ENCODE assay signal across 8 cellular contexts in the genomic region with DNA sequence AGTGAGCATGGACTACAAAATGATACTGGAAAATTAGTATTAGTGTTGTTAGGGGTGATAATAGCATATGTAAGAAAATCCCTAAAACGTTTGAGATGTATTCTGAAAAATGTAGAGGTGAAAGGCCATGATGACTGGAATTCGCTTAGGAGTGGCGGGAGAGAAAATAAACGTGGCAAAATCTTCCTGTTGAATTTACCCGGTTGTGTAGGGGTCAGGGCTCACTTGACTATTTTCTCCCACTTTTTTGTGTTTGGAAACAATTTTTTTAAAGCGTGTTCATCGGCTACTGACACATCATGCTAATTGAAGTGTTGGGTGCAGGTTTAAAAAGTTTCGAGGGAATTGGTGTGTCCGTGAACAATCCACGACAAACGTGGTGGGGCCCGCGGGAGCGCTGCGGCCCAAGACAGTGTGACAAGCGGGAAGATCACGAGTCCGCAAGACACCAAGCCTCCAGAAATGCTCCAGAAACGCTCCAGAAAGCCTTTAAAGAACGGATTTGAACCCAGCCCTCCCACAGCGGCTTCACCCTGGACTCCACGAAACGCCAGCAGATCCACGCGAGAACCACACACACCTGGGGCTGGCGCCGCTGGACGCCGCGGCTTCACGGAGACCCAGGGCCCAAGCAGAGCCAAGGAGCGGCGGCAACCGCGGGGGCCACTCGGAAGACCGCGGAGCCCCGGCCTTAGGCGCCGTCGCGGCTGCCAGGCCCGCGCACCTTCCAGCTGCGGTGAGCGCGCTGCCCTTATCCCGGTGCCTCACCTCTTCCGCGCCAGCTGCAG. TPM values are rescaled to one million over a fixed set of nuclear protein-coding genes. Genes with fewer than 3 reads are reported as not detected.
DNase-seq lines count a peak whose midpoint lies in the region; ATAC-seq, FAIRE-seq and TF ChIP-seq lines count a peak whose summit lies in the region.

No MANE protein-coding gene starts in this region.

- BruUV-seq in Panc1 (replicated peaks; lab: Mats Ljungman, UMichigan): TSS peak; percentile 63

- POLR2A ChIA-PET in Panc1 (lab: Charles Lee): interaction anchor here (0.6 kb wide), 1 partner anchor 164 kb away, joined by 5 read pairs; no protein-coding TSS in a partner anchor

- H3K36me3 ChIP-seq in DND-41 (ENCODE audit: insufficient read depth, low read length): peaks cover 32% of the 10 kb centered on the region
- H3K36me3 ChIP-seq in GM23338 (ENCODE audit: insufficient read depth): no peaks in the 10 kb centered on the region
- peaks cover 12% of the 10 kb centered on the region for H3K36me3 ChIP-seq in Panc1 (ENCODE audit: control insufficient read depth, insufficient read depth, low read length)
- H3K36me3 ChIP-seq in duodenal mucosa (ENCODE audit: control insufficient read depth in 1 of 2, insufficient read depth in 2 of 2, low read length in 2 of 2): peaks cover 3 to 10% of the 10 kb centered on the region in 2 donors

- H3K4me1 Mint-ChIP-seq in GM23338: peaks cover 29% of the 10 kb centered on the region
- peaks cover 38% of the 10 kb centered on the region for H3K4me1 Mint-ChIP-seq in mesothelial cell of epicardium

- H3K4me2 ChIP-seq in DND-41 (ENCODE audit: insufficient read depth, low read length) (peak overlapping the region; percentile 89), GM23338 (peak overlapping the region; percentile 80)

- no peaks in the 10 kb centered on the region for H3K9me3 Mint-ChIP-seq in GM23338
- H3K9me3 Mint-ChIP-seq in mesothelial cell of epicardium: no peaks in the 10 kb centered on the region

- intact Hi-C loops in Panc1 (cut with micrococcal nuclease; ENCODE audit: unreplicated experiment): no loop called here

- H3K27me3 Mint-ChIP-seq in GM23338 (ENCODE audit: insufficient read depth, low read depth, poor library complexity): peaks cover 8% of the 10 kb centered on the region
- no peaks in the 10 kb centered on the region for H3K27me3 Mint-ChIP-seq in mesothelial cell of epicardium (ENCODE audit: low read depth)

- no peak for TF ChIP-seq CTCF in DND-41 (IDR thresholded peaks at IDR 0.05; ENCODE audit: borderline replicate concordance, extremely low read depth, low read length, poor library complexity, severe bottlenecking)
- TF ChIP-seq CTCF in GM23338 (conservative IDR thresholded peaks at IDR 0.05; ENCODE audit: low read depth in 2 of 2): no peak
- no peak for TF ChIP-seq CTCF in Panc1 (IDR thresholded peaks at IDR 0.05)
- TF ChIP-seq CTCF in mesothelial cell of epicardium (IDR thresholded peaks at IDR 0.05; ENCODE audit: unreplicated experiment): no peak

- H4K20me1 ChIP-seq in DND-41 (ENCODE audit: insufficient read depth, low read length): peaks cover 14% of the 10 kb centered on the region; the same call in 1 of the 2 replicates
- peaks cover 8% of the 10 kb centered on the region for H4K20me1 ChIP-seq in GM23338 (replicated peaks; ENCODE audit: insufficient read depth)

- H3K9me2 ChIP-seq in GM23338 (ENCODE audit: insufficient read depth): no peaks in the 10 kb centered on the region

- H3K27ac ChIP-seq in DND-41 (ENCODE audit: low read length): peak overlapping the region; percentile 91
- peak overlapping the region; percentile 58; the same call in 1 of the 2 replicates for H3K27ac ChIP-seq in GM23338 (ENCODE audit: low read depth)
- H3K27ac ChIP-seq in Panc1 (ENCODE audit: low read length): peak overlapping the region; percentile 86
- H3K27ac ChIP-seq in duodenal mucosa (ENCODE audit: low read depth, low read length): peak overlapping the region; percentile 90

- H3F3A ChIP-seq in GM23338 (replicated peaks; ENCODE audit: low read depth): no peaks in the 10 kb centered on the region; the same call in 1 of the 2 replicates

- ATAC-seq in DND-41 (ENCODE audit: insufficient read depth, low read depth) (peak; percentile 70), GM23338 (peak; percentile 68), Panc1 (peak; percentile 55), GM21526 (IDR thresholded peaks at IDR 0.05; ENCODE audit: low FRiP score, unreplicated experiment) (no peak)

- in situ Hi-C loops in Panc1 (cut with HindIII; ENCODE audit: low pct_unique_long_range_greater_than_20kb, low sequenced_read_pairs): no loop called here

- H3K4me3 Mint-ChIP-seq in GM23338 (peak overlapping the region; percentile 97), mesothelial cell of epicardium (peak overlapping the region; percentile 97)

- DNase-seq in DND-41 (no peak), GM23338 (ENCODE audit: low spot score) (no peak), Panc1 (ENCODE audit: low read depth, low spot score) (no peak), mesothelial cell of epicardium (ENCODE audit: low spot score in 2 of 2, unreplicated experiment in 2 of 2) (no peak), urothelium cell line (ENCODE audit: low spot score) (peak; percentile 1), NCI-H2029 (lab: John Stamatoyannopoulos, UW) (no peak)

- no peaks in the 10 kb centered on the region for H3K9me3 ChIP-seq in DND-41 (ENCODE audit: insufficient read depth, low read length, severe bottlenecking)
- no peaks in the 10 kb centered on the region for H3K9me3 ChIP-seq in Panc1 (ENCODE audit: control insufficient read depth, insufficient read depth, low read depth, low read length)
- no peaks in the 10 kb centered on the region for H3K9me3 ChIP-seq in duodenal mucosa (ENCODE audit: control insufficient read depth in 1 of 2, low read length in 2 of 2)

- CTCF ChIA-PET in Panc1 (lab: Charles Lee): no interaction called here

- peaks cover 51% of the 10 kb centered on the region for H3K79me2 ChIP-seq in DND-41 (ENCODE audit: insufficient read depth, low read length)
- H3K79me2 ChIP-seq in GM23338 (replicated peaks; ENCODE audit: insufficient read depth): peaks cover 39% of the 10 kb centered on the region

- H3K4me1 ChIP-seq in DND-41 (ENCODE audit: insufficient read depth, low read length): peaks cover 48% of the 10 kb centered on the region
- peaks cover 17% of the 10 kb centered on the region; the same call in 1 of the 2 replicates for H3K4me1 ChIP-seq in GM23338 (ENCODE audit: insufficient read depth)
- peaks cover 9% of the 10 kb centered on the region; the same call in 1 of the 2 replicates for H3K4me1 ChIP-seq in Panc1 (ENCODE audit: control insufficient read depth, insufficient read depth, low read length)
- peaks cover 17 to 20% of the 10 kb centered on the region in 2 donors for H3K4me1 ChIP-seq in duodenal mucosa (ENCODE audit: control insufficient read depth in 1 of 2, insufficient read depth in 2 of 2, low read length in 2 of 2)

- H2AFZ ChIP-seq in DND-41 (ENCODE audit: low read depth, low read length) (peak overlapping the region; percentile 92), GM23338 (peak overlapping the region; percentile 39; the same call in 1 of the 2 replicates)

- H3K4me3 ChIP-seq in DND-41 (ENCODE audit: low read depth in 1 of 2, low read length in 2 of 2) (peak overlapping the region; percentile 89 to 97), GM23338 (peak overlapping the region; percentile 71), Panc1 (ENCODE audit: low read depth in 2 of 2, low read length in 2 of 2) (peak overlapping the region; percentile 89 to 90), duodenal mucosa (ENCODE audit: low read depth in 1 of 2, low read length in 2 of 2) (peak overlapping the region; percentile 82 to 90)

- H3K27ac Mint-ChIP-seq in GM23338 (peak overlapping the region; percentile 97), mesothelial cell of epicardium (peak overlapping the region; percentile 93)

- no peaks in the 10 kb centered on the region for H3K27me3 ChIP-seq in DND-41 (ENCODE audit: insufficient read depth, low read length, poor library complexity)
- H3K27me3 ChIP-seq in GM23338 (ENCODE audit: insufficient read depth): no peaks in the 10 kb centered on the region
- H3K27me3 ChIP-seq in Panc1 (ENCODE audit: control insufficient read depth, insufficient read depth, low read length): no peaks in the 10 kb centered on the region
- H3K27me3 ChIP-seq in duodenal mucosa (ENCODE audit: control insufficient read depth in 1 of 2, insufficient read depth in 2 of 2, low read length in 2 of 2): no peaks in the 10 kb centered on the region

- peaks cover 28% of the 10 kb centered on the region for H3K36me3 Mint-ChIP-seq in GM23338 (ENCODE audit: low read depth)
- peaks cover 19% of the 10 kb centered on the region for H3K36me3 Mint-ChIP-seq in mesothelial cell of epicardium

- H3K9ac ChIP-seq in DND-41 (ENCODE audit: low read depth, low read length) (peak overlapping the region; percentile 85), duodenal mucosa (ENCODE audit: low read depth in 1 of 2, low read length in 2 of 2) (peak overlapping the region; percentile 78 to 83)

- no peak for FAIRE-seq in urothelium cell line (lab: Jason Lieb, UNC)

TF ChIP-seq in GM23338, 12 proteins besides CTCF, POLR2A, EP300 and RAD21 (continues in another document):
- TF ChIP-seq CREB1 (CRISPR knock-in tag; IDR thresholded peaks at IDR 0.05; ENCODE audit: low read depth): no peak

RNA-seq across cellular contexts. Expression of a gene that starts 0.6 kb away (rescaled TPM):
- total RNA-seq in GM23338 (2014; rRNA removed; shearing (Covaris generic)): 69.8 and 78.4 TPM in 2 replicates
- 154 and 158 TPM in 2 replicates for polyA plus RNA-seq in GM23338 (2016; fragmentation: Nextera tagmentation; extraction: Ambion mirVana)
- total RNA-seq in Panc1 (2021; ENCODE audit: unreplicated experiment): 70.0 TPM
- polyA plus RNA-seq in Panc1 (2012; ENCODE audit: insufficient read length): 50.9 TPM
- 33.9 to 38.5 TPM (median 34.5 TPM) in 3 replicates for total RNA-seq in mesothelial cell of epicardium
